Comparison of ENCODE assay signal across 26 cellular contexts in the genomic region with DNA sequence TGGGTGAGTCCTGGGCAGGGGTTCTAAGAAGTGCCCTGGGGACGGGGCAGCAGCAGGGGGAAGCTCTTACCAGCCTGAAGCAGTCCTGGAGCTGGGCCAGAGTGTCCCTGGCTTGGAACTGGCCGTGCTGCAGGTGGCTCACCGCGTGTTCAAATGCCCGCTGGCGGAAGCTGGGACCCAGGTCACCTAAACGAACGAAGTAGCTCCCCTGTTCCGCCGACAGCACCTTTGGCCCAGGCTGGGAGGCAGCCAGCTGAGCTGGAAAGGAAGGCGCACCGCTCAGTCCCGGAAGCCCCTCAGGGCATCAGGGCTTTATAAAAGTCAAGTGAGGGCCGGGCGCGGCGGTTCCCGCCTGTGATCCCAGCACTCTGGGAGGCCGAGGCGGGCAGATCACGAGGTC. TPM values are rescaled to one million over a fixed set of nuclear protein-coding genes. Genes with fewer than 3 reads are reported as not detected.
"Had no signal": no experiment of that assay in that cellular context is flagged by ENCODE, and none has a peak within 500 bp of the region (broad histone marks: within the 10 kb centered on the region; RNA-seq: fewer than 3 reads in every experiment).

No MANE protein-coding gene starts in this region.

- H3K27me3 ChIP-seq: heart right ventricle, left lung, neutrophil, stomach, tibial nerve had no signal

- DNase-seq: activated CD4-positive, alpha-beta memory T cell treated with anti-CD3 and anti-CD28 coated beads for 36 hours; activated CD4-positive, alpha-beta T cell treated with anti-CD3 and anti-CD28 coated beads, Interleukin-2, amount 10 ng/mL, durations not matched to agents 24 days and 14 days; activated CD4-positive, CD25-positive, alpha-beta regulatory T cell treated with anti-CD3 and anti-CD28 coated beads, Interleukin-2, amount 50 U/mL, for 72 hours; activated CD8-positive, alpha-beta memory T cell treated with anti-CD3 and anti-CD28 coated beads, Interleukin-2, amount 50 U/mL, for 4 hours; activated gamma-delta T cell treated with Interleukin-2 at 50 U/mL for 16 hours; activated naive CD4-positive, alpha-beta T cell treated with anti-CD3 and anti-CD28 coated beads, Interleukin-2, amount 50 U/mL, for 16 hours; activated T-cell treated with anti-CD3 and anti-CD28 coated beads, Interleukin-2, amount 50 U/mL, for 1 hour; amygdala; central memory CD4-positive, alpha-beta T cell; foreskin fibroblast; heart right ventricle; left lung; stimulated activated CD4-positive, alpha-beta T cell treated with anti-CD3 and anti-CD28 coated beads, Interleukin-1b, Interleukin-23, amount 100 ng/mL, for 48 hours; stimulated activated CD4-positive, alpha-beta T cell treated with anti-CD3 and anti-CD28 coated beads, Interleukin-4, amount 100 ng/mL, for 4 hours; stimulated activated CD8-positive, alpha-beta memory T cell treated with anti-CD3 and anti-CD28 coated beads, Interleukin-4, amount 100 ng/mL, for 48 hours; stimulated activated naive B cell treated with anti-CD40 and anti-IgM and Interleukin-4, amounts not matched to agents 10 μg/mL and 1 μg/mL and 100 μg/mL, for 72 hours; stomach; T-helper 17 cell; T1000 had no signal

- H3K27ac ChIP-seq: left lung, neutrophil, stomach, tibial nerve had no signal

- H3K9me3 ChIP-seq: heart right ventricle, left lung, neutrophil, stomach, tibial nerve had no signal

- H3K4me3 ChIP-seq: heart right ventricle, left lung, smooth muscle cell, stomach, tibial nerve had no signal

- H3K4me1 ChIP-seq: left lung had no signal

- ATAC-seq: esophagus mucosa; heart right ventricle; left lung; stimulated activated naive B cell treated with anti-CD40 and anti-IgM and Interleukin-4, amounts not matched to agents 10 μg/mL and 1 μg/mL and 100 μg/mL, for 72 hours; T-helper 17 cell had no signal

RNA-seq across cellular contexts. Expression of a gene that starts 9.6 kb away (rescaled TPM):
- total RNA-seq: activated CD4-positive, alpha-beta T cell treated with anti-CD3 and anti-CD28 coated beads, Interleukin-2, amount 10 ng/mL, durations not matched to agents 24 days and 14 days; activated CD8-positive, alpha-beta memory T cell treated with anti-CD3 and anti-CD28 coated beads for 36 hours; endothelial cell of umbilical vein; osteocyte; smooth muscle cell; T-helper 17 cell had no signal

RNA-seq across cellular contexts. Expression of a gene that starts 26.3 kb away (rescaled TPM):
- total RNA-seq: activated CD4-positive, alpha-beta T cell treated with anti-CD3 and anti-CD28 coated beads, Interleukin-2, amount 10 ng/mL, durations not matched to agents 24 days and 14 days; activated CD8-positive, alpha-beta memory T cell treated with anti-CD3 and anti-CD28 coated beads for 36 hours; osteocyte; smooth muscle cell; T-helper 17 cell had no signal

RNA-seq across cellular contexts. Expression of a gene that starts 31.1 kb away (rescaled TPM):
- total RNA-seq: osteocyte, smooth muscle cell had no signal

RNA-seq across cellular contexts. Expression of a gene that starts 50.8 kb away (rescaled TPM):
- total RNA-seq: activated CD4-positive, alpha-beta T cell treated with anti-CD3 and anti-CD28 coated beads, Interleukin-2, amount 10 ng/mL, durations not matched to agents 24 days and 14 days; activated CD8-positive, alpha-beta memory T cell treated with anti-CD3 and anti-CD28 coated beads for 36 hours had no signal
